19 cellular contexts compared by ENCODE assay signal in the genomic region with DNA sequence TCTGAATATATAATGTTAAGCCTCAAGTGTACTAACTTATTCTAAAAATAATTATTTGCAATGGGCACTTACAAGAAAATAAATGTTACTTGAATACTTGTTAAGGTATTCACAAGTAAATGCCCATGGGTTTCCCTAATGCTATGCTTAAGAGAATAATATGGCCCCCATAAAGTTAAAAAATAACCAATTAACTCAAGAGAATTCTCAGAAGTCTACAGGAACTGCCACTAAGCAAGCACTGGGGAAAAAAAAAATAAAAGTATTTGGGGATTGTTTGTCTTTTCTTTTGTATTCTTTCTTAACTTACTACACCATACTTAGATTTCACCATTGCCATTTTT. TPM values are rescaled to one million over a fixed set of nuclear protein-coding genes. Genes with fewer than 3 reads are reported as not detected.
DNase-seq lines count a peak whose midpoint lies in the region; ATAC-seq and TF ChIP-seq lines count a peak whose summit lies in the region.
"Had no signal": no experiment of that assay in that cellular context is flagged by ENCODE, and none has a peak within 500 bp of the region (broad histone marks: within the 10 kb centered on the region; RNA-seq: fewer than 3 reads in every experiment).

No MANE protein-coding gene starts in this region.

- peaks cover 16% of the 10 kb centered on the region; the same call in 1 of the 2 replicates for H3K9me3 ChIP-seq in PC-9 (ENCODE audit: insufficient read depth, low read depth)
- H3K9me3 ChIP-seq: HAP-1 had no signal

- no peaks in the 10 kb centered on the region for H3K27me3 Mint-ChIP-seq in progenitor cell of endocrine pancreas

- BruUV-seq in PC-9 (replicated peaks; lab: Mats Ljungman, UMichigan): no TSS peak

- H2AFZ ChIP-seq in PC-9: no peak overlapping the region

- peaks cover 4% of the 10 kb centered on the region; the same call in 1 of the 2 replicates for H3K36me3 ChIP-seq in PC-9 (ENCODE audit: low read depth)
- H3K36me3 ChIP-seq: HAP-1 had no signal

- H3K27ac ChIP-seq in PC-9: no peak overlapping the region

- H4K20me1 ChIP-seq in PC-9 (ENCODE audit: insufficient read depth): no peaks in the 10 kb centered on the region

- H3K79me2 ChIP-seq in PC-9 (ENCODE audit: low read depth): no peaks in the 10 kb centered on the region

- H3F3A ChIP-seq in PC-9 (ENCODE audit: insufficient read depth, low read depth): no peaks in the 10 kb centered on the region

- POLR2A ChIA-PET in PC-9 (lab: Charles Lee; ENCODE audit: unreplicated experiment): no interaction called here

- CTCF ChIA-PET in PC-9 (lab: Charles Lee): interaction anchor here (0.6 to 1.5 kb wide), 4 partner anchors 11 to 96 kb away, joined by 3 to 7 read pairs (median 4); no protein-coding TSS in a partner anchor

- peaks cover 14% of the 10 kb centered on the region for H3K4me1 ChIP-seq in PC-9 (replicated peaks; ENCODE audit: insufficient read depth)

- H3K4me3 Mint-ChIP-seq in progenitor cell of endocrine pancreas (ENCODE audit: low read depth): peak overlapping the region; percentile 20
- H3K4me3 Mint-ChIP-seq: B cell; CD4-positive, alpha-beta memory T cell; IgD-negative memory B cell had no signal

- intact Hi-C loops in PC-9 (cut with micrococcal nuclease; ENCODE audit: unreplicated experiment): loop anchor here (1.0 to 5.0 kb wide), 3 partner anchors 10 to 49 kb away; no protein-coding TSS in a partner anchor

- H3K4me3 ChIP-seq in PC-9 (0 out of 2 replicates have a peak overlapping the region, but pooled peaks have one; percentile 6), epithelial cell of proximal tubule (ENCODE audit: low read depth, low read length) (peak overlapping the region; percentile 17)
- H3K4me3 ChIP-seq: HAP-1 had no signal

- peaks cover 18% of the 10 kb centered on the region for H3K36me3 Mint-ChIP-seq in progenitor cell of endocrine pancreas (ENCODE audit: insufficient read depth)
- H3K36me3 Mint-ChIP-seq: CD4-positive, alpha-beta memory T cell; IgD-negative memory B cell had no signal

- no peak for TF ChIP-seq CTCF in PC-9 (conservative IDR thresholded peaks at IDR 0.05)
- no peak for TF ChIP-seq CTCF in epithelial cell of proximal tubule (conservative IDR thresholded peaks at IDR 0.05; ENCODE audit: low read depth, low read length)
- no peak for TF ChIP-seq CTCF in progenitor cell of endocrine pancreas (IDR thresholded peaks at IDR 0.05; ENCODE audit: unreplicated experiment)
- no peak for TF ChIP-seq CTCF in GM20000 (IDR thresholded peaks at IDR 0.05; ENCODE audit: extremely low read depth, missing control alignments)

- H3K9me2 ChIP-seq in PC-9 (ENCODE audit: insufficient read depth): no peaks in the 10 kb centered on the region; the same call in 1 of the 2 replicates

- in situ Hi-C loops in Caki2 (cut with HindIII; ENCODE audit: low pct_unique_long_range_greater_than_20kb, low sequenced_read_pairs): no loop called here

- peaks cover 21% of the 10 kb centered on the region for H3K9me3 Mint-ChIP-seq in progenitor cell of endocrine pancreas (ENCODE audit: low read depth)

- peak overlapping the region; percentile 42 for H3K4me2 ChIP-seq in PC-9

- H3K4me1 Mint-ChIP-seq in progenitor cell of endocrine pancreas (ENCODE audit: low read depth): peaks cover 22% of the 10 kb centered on the region
- H3K4me1 Mint-ChIP-seq: B cell had no signal

- peak; percentile 81 for DNase-seq in Caki2 (ENCODE audit: low read depth)
- no peak for DNase-seq in PC-9
- DNase-seq in epithelial cell of proximal tubule (ENCODE audit: low read depth): peak; percentile 70
- no peak for DNase-seq in progenitor cell of endocrine pancreas (ENCODE audit: low spot score, unreplicated experiment)
- DNase-seq in NCI-H2227 (lab: John Stamatoyannopoulos, UW; ENCODE audit: unreplicated experiment): no peak
- DNase-seq in GM20000 (ENCODE audit: low spot score): no peak
- DNase-seq: CD4-positive, alpha-beta memory T cell; DMS 273 treated with DMSO at 0.1 percent for 48 hours; NCI-H1417; NCI-H2029; NCI-H2171 treated with DMSO at 0.1 percent for 48 hours; NCI-H510A treated with DMSO at 0.1 percent for 48 hours; RPMI8226 had no signal

- H3K27ac Mint-ChIP-seq in progenitor cell of endocrine pancreas: peak overlapping the region; percentile 93
- H3K27ac Mint-ChIP-seq: B cell; CD4-positive, alpha-beta memory T cell; IgD-negative memory B cell had no signal

- H3K27me3 ChIP-seq in PC-9 (ENCODE audit: insufficient read depth, low read depth): no peaks in the 10 kb centered on the region

- ATAC-seq in HG03354 (IDR thresholded peaks at IDR 0.05; ENCODE audit: poor library complexity, severe bottlenecking, unreplicated experiment): no peak
- no peak for ATAC-seq in GM18907 (IDR thresholded peaks at IDR 0.05; ENCODE audit: unreplicated experiment)

RNA-seq across cellular contexts. Expression of a gene that starts 44.8 kb away (rescaled TPM):
- total RNA-seq in Caki2 (2014; rRNA removed; shearing (Covaris generic); ENCODE audit: low replicate concordance): 4.7 and 5.4 TPM in 2 replicates
- 4.2 and 5.6 TPM in 2 replicates for total RNA-seq in PC-9 (2021)
- total RNA-seq in epithelial cell of proximal tubule: 112 and 142 TPM in 2 replicates
- 22.2 and 28.2 TPM in 2 replicates for total RNA-seq in progenitor cell of endocrine pancreas
- total RNA-seq: B cell, LHCN-M2 had no signal

Comparison
In these comparisons a context has a peak if more than half of its experiments do, and no peak if none do; other contexts are left out.
1. DNase-seq: peak in Caki2 (single experiment) and epithelial cell of proximal tubule (single experiment); none in PC-9 (0 of 2), progenitor cell of endocrine pancreas (single experiment), NCI-H2227 (single experiment) and GM20000 (single experiment).